In genomic region chrX:2755169-2755715, GRCh38 we compare ENCODE assay signal across 2 cellular contexts.
TF ChIP-seq lines count a peak whose summit lies in the region.

No MANE protein-coding gene starts in this region.

TF ChIP-seq in A549, 52 proteins besides CTCF, POLR2A, EP300 and RAD21:
- TF ChIP-seq ZC3H11A (IDR thresholded peaks at IDR 0.05) = 0 out of 2 replicates have a peak, but pooled peaks have one; percentile 0

TF ChIP-seq in GM23338, 12 proteins besides CTCF, POLR2A, EP300 and RAD21:
- 0 out of 2 replicates have a peak, but pooled peaks have one; percentile 11 for TF ChIP-seq ZNF462 (CRISPR knock-in tag; IDR thresholded peaks at IDR 0.05)
TF ChIP-seq in GM23338: peak in this region for 1; not testable (repeated sequence) for 11.
